ENCODE assay signal across 1 cellular context in genomic region chr6:26092443-26092842, GRCh38.
TF ChIP-seq lines count a peak whose summit lies in the region.

No MANE protein-coding gene starts in this region.

TF ChIP-seq in K562, 482 proteins besides CTCF, POLR2A, EP300 and RAD21:
- TF ChIP-seq TFE3 (CRISPR knock-in tag; IDR thresholded peaks at IDR 0.05) = peak; percentile 76
- TF ChIP-seq RNF2 (IDR thresholded peaks at IDR 0.05) = no peak
